1 cellular context compared by ENCODE assay signal in the genomic region with DNA sequence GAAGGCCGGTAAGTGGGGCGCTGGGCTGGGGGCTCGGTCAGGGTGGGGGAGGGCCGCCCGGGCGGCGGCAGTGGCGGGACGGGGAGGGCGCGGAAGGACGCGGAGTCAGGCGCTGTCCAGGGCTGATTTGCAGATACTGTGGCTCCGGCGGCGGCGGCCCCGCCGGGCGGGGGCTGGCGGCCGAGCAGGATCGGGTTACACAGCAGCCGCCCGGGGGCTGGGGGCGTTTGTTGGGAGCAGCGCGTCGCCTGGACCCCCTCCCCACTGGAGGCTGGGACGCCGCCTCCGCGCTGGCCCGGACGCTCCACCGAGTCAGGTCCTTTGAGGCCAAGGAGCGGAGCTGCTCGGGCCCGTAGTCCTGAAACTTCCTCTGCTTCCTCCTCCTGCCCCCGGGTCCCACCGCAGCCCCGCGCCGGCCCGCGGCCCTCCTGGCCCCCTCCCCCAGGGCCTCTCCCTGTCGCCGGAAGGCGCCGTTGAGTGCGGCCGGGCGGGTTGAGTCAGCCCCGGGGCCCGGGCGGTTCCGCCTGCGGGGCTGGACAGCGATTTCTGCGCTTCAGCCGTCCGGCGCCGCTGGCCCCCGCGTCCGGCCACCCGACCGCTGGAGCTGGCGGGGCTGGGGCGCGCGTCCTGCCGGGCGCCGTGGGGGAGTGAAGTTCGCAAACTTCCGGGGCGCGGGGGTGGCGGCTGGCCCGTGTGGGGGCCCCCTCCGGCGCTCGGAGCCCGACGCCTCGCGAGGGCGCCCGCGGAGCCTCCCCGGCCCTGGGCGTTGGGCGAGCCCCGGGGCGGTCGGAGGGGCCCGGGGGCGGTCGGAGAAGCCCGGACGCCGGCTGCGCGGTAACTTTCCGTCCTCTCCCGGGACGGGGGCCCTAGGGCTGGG.
TF ChIP-seq lines count a peak whose summit lies in the region.

No MANE protein-coding gene starts in this region.

TF ChIP-seq in IMR-90, 13 proteins besides CTCF, POLR2A, EP300 and RAD21:
- TF ChIP-seq NFE2L2 (IDR thresholded peaks at IDR 0.05; ENCODE audit: low read depth, low read length), result no peak
- TF ChIP-seq CHD1 (IDR thresholded peaks at IDR 0.05; ENCODE audit: low read depth, low read length), result 0 out of 2 replicates have a peak, but pooled peaks have one; percentile 48
- TF ChIP-seq, protein P1, sequence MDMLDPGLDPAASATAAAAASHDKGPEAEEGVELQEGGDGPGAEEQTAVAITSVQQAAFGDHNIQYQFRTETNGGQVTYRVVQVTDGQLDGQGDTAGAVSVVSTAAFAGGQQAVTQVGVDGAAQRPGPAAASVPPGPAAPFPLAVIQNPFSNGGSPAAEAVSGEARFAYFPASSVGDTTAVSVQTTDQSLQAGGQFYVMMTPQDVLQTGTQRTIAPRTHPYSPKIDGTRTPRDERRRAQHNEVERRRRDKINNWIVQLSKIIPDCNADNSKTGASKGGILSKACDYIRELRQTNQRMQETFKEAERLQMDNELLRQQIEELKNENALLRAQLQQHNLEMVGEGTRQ (IDR thresholded peaks at IDR 0.05; ENCODE audit: low read depth, low read length), result no peak
- TF ChIP-seq MAZ (IDR thresholded peaks at IDR 0.05; ENCODE audit: borderline replicate concordance, low read depth, low read length), result peak; percentile 75; the same call in 1 of the 2 replicates
- TF ChIP-seq MAFK (IDR thresholded peaks at IDR 0.05; ENCODE audit: low read depth, low read length), result no peak
- TF ChIP-seq, protein P2, sequence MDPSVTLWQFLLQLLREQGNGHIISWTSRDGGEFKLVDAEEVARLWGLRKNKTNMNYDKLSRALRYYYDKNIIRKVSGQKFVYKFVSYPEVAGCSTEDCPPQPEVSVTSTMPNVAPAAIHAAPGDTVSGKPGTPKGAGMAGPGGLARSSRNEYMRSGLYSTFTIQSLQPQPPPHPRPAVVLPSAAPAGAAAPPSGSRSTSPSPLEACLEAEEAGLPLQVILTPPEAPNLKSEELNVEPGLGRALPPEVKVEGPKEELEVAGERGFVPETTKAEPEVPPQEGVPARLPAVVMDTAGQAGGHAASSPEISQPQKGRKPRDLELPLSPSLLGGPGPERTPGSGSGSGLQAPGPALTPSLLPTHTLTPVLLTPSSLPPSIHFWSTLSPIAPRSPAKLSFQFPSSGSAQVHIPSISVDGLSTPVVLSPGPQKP (IDR thresholded peaks at IDR 0.05; ENCODE audit: borderline replicate concordance, low read depth, low read length), result no peak
- peak; percentile 80; the same call in 1 of the 2 replicates for TF ChIP-seq MXI1 (IDR thresholded peaks at IDR 0.05; ENCODE audit: borderline replicate concordance, low read depth, low read length)
- no peak for TF ChIP-seq BHLHE40 (IDR thresholded peaks at IDR 0.05; ENCODE audit: low read depth, low read length)
- TF ChIP-seq RFX5 (IDR thresholded peaks at IDR 0.05; ENCODE audit: low read depth, low read length), result no peak
- no peak for TF ChIP-seq SMC3 (IDR thresholded peaks at IDR 0.05; ENCODE audit: low read depth, low read length)
- peak; percentile 43; the same call in 1 of the 2 replicates for TF ChIP-seq FOS (IDR thresholded peaks at IDR 0.05; ENCODE audit: low read depth, low read length)
- TF ChIP-seq RCOR1 (IDR thresholded peaks at IDR 0.05; ENCODE audit: insufficient replicate concordance, low read length), result no peak
- TF ChIP-seq CEBPB (IDR thresholded peaks at IDR 0.05; ENCODE audit: low read depth, low read length), result no peak
